9 cellular contexts compared by ENCODE assay signal in the genomic region with DNA sequence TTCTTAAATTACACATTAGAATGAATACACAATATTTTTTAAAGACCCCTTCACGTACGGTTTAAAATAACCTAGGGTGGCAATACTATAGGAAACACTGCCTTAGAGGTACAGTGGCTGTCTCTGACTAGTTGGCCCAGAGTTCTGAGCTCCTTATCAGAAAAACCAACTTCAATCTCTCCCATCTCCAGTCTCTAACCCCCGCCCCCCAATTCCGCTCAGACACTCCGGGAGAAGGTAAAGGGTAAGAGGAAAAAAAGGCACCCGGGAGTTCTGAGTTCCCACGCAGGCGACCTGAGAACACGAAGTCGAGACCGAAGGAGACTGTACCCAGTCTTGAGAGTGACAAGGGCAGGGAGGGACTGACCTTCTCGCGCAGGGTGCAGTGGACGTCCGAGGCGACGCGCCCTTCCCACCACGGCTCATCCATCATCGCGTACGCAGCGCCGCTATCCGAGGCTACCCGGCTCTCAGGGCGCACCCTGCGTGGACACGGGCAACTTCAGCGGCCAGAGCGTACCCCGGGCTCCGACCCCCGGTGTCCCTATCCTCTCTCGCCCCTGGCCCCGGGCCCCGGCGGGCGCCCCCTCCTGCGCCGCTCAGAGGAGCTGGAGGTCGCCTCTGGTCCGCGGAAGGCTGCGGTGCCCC. TPM values are rescaled to one million over a fixed set of nuclear protein-coding genes. Genes with fewer than 3 reads are reported as not detected.
DNase-seq lines count a peak whose midpoint lies in the region; ATAC-seq and TF ChIP-seq lines count a peak whose summit lies in the region.
"Had no signal": no experiment of that assay in that cellular context is flagged by ENCODE, and none has a peak within 500 bp of the region (broad histone marks: within the 10 kb centered on the region; RNA-seq: fewer than 3 reads in every experiment).

No MANE protein-coding gene starts in this region.

- in situ Hi-C loops in astrocyte of the spinal cord (cut with HindIII; ENCODE audit: low sequenced_read_pairs) (no loop called here), GM13976 (cut with MboI; ENCODE audit: low sequenced_read_pairs, unreplicated experiment) (no loop called here)

- peak overlapping the region; percentile 45 for H3K4me3 ChIP-seq in HFF-Myc (replicated peaks; ENCODE audit: low read depth, low read length)
- peak overlapping the region; percentile 73 for H3K4me3 ChIP-seq in astrocyte of the spinal cord (ENCODE audit: low read depth, low read length)
- peak overlapping the region; percentile 83 for H3K4me3 ChIP-seq in thymus (ENCODE audit: low read length)

- H3K4me1 Mint-ChIP-seq in Calu3 (ENCODE audit: low read depth, unreplicated experiment): peaks cover 54% of the 10 kb centered on the region

- H3K36me3 ChIP-seq in thymus (ENCODE audit: control insufficient read depth, insufficient read depth): peaks cover 5% of the 10 kb centered on the region

- DNase-seq in Calu3: peak; percentile 14
- DNase-seq in HFF-Myc (ENCODE audit: extremely low read depth, low read depth): no peak
- peak; percentile 10 for DNase-seq in astrocyte of the spinal cord (ENCODE audit: low read depth, low spot score)
- peak in 1 of 2 donors; percentile 48 for DNase-seq in left colon
- DNase-seq in GM19240 (ENCODE audit: insufficient read length, low spot score): no peak
- no peak for DNase-seq in GM13976 (ENCODE audit: low spot score)

- H3K27ac ChIP-seq in thymus (ENCODE audit: low read depth): no peak overlapping the region
- H3K27ac ChIP-seq: KMS-11 had no signal

- no peaks in the 10 kb centered on the region for H3K9me3 Mint-ChIP-seq in Calu3 (ENCODE audit: low read depth, unreplicated experiment)

- 6% methylated on average over 45 of the region's 45 CpGs for WGBS in thymus

- H3K9me3 ChIP-seq in thymus (ENCODE audit: control insufficient read depth): no peaks in the 10 kb centered on the region

- intact Hi-C loops in Calu3 (cut with micrococcal nuclease; ENCODE audit: unreplicated experiment): loop anchor here (5.0 kb wide), 1 partner anchor 49 kb away; no protein-coding TSS in a partner anchor
- intact Hi-C loops in left colon (cut with DNase I, micrococcal nuclease): no loop called here

- H3K36me3 Mint-ChIP-seq in Calu3 (ENCODE audit: insufficient read depth, unreplicated experiment): peaks cover 32% of the 10 kb centered on the region

- BruUV-seq in Calu3 (replicated peaks; lab: Mats Ljungman, UMichigan): no TSS peak

- ATAC-seq in left colon (peak; percentile 58), HG02798 (IDR thresholded peaks at IDR 0.05; ENCODE audit: poor library complexity, unreplicated experiment) (no peak)

- no peaks in the 10 kb centered on the region for H3K27me3 Mint-ChIP-seq in Calu3 (ENCODE audit: unreplicated experiment)

- no peaks in the 10 kb centered on the region for H3K4me1 ChIP-seq in thymus (ENCODE audit: control insufficient read depth, insufficient read depth, low read length)

- CTCF ChIA-PET in Calu3 (lab: Charles Lee): interaction anchor here (0.6 to 1.2 kb wide), 2 partner anchors 15 to 68 kb away, joined by 4 read pairs; no protein-coding TSS in a partner anchor

- peak overlapping the region; percentile 81 for H3K4me3 Mint-ChIP-seq in Calu3 (ENCODE audit: low read depth, unreplicated experiment)

- H3K27ac Mint-ChIP-seq in Calu3 (ENCODE audit: unreplicated experiment): no peak overlapping the region

- no peak for TF ChIP-seq CTCF in Calu3 (IDR thresholded peaks at IDR 0.05; ENCODE audit: unreplicated experiment)
- no peak for TF ChIP-seq CTCF in HFF-Myc (IDR thresholded peaks at IDR 0.05; ENCODE audit: low read depth, low read length, missing control alignments)
- no peak for TF ChIP-seq CTCF in astrocyte of the spinal cord (IDR thresholded peaks at IDR 0.05; ENCODE audit: low read depth, low read length)
- TF ChIP-seq CTCF in GM13976 (IDR thresholded peaks at IDR 0.05; ENCODE audit: borderline replicate concordance, control extremely low read depth, extremely low read depth, insufficient read depth, missing control alignments): no peak

- H3K27me3 ChIP-seq in thymus (ENCODE audit: control insufficient read depth, insufficient read depth): peaks cover 15% of the 10 kb centered on the region

RNA-seq across cellular contexts. Expression of a gene that starts 0.7 kb away (rescaled TPM):
- total RNA-seq in Calu3 (2022): 13.2 and 17.4 TPM in 2 replicates
- total RNA-seq in left colon: 10 to 100 TPM; 19.0 to 27.7 TPM
- 2.7 TPM for polyA plus RNA-seq in thymus

RNA-seq across cellular contexts. Expression of a gene that starts 58.8 kb away (rescaled TPM):
- not detected in 2 replicates for total RNA-seq in Calu3 (2022)
- total RNA-seq in left colon: under 1 TPM; 0.56 to 0.73 TPM
- 0.46 TPM for polyA plus RNA-seq in thymus

Comparison
In these comparisons a context has a peak if more than half of its experiments do, and no peak if none do; other contexts are left out.
1. DNase-seq: peak in Calu3 (single experiment) and astrocyte of the spinal cord (single experiment); none in HFF-Myc (single experiment), GM19240 (single experiment) and GM13976 (single experiment).
2. Peak in every context shown above with its lines, with median percentiles within 50 percentile points of each other: H3K4me3 ChIP-seq.